ENCODE assay signal across 36 cellular contexts in genomic region chr12:115297445-115297844, GRCh38.
"Had no signal": no experiment of that assay in that cellular context is flagged by ENCODE, and none has a peak within 500 bp of the region (broad histone marks: within the 10 kb centered on the region; RNA-seq: fewer than 3 reads in every experiment).

No MANE protein-coding gene starts in this region.

- H2AFZ ChIP-seq: PC-9 had no signal

- H3K36me3 ChIP-seq: ascending aorta, cardiac muscle cell, WERI-Rb-1 had no signal

- H3K27me3 ChIP-seq: ascending aorta, cardiac muscle cell had no signal

- DNase-seq: activated CD4-positive, alpha-beta T cell treated with anti-CD3 and anti-CD28 coated beads, Interleukin-2, amount 10 ng/mL, durations not matched to agents 24 days and 14 days; activated CD4-positive, alpha-beta T cell treated with anti-CD3 and anti-CD28 coated beads, Interleukin-2, amount 50 U/mL, for 4 hours; activated CD8-positive, alpha-beta T cell treated with anti-CD3 and anti-CD28 coated beads for 36 hours; activated effector memory CD4-positive, alpha-beta T cell treated with anti-CD3 and anti-CD28 coated beads, Interleukin-2, amount 50 U/mL, for 16 hours; activated naive CD4-positive, alpha-beta T cell treated with Interleukin-2 at 50 U/mL for 16 hours; activated naive CD8-positive, alpha-beta T cell treated with anti-CD3 and anti-CD28 coated beads, Interleukin-2, amount 10 ng/mL, durations not matched to agents 7 days and 5 days; activated T-cell treated with anti-CD3 and anti-CD28 coated beads, Interleukin-2, amount 50 U/mL, for 1 hour; activated T-cell treated with anti-CD3 and anti-CD28 coated beads, Interleukin-2, amount 50 U/mL, for 72 hours; amygdala; MM.1S; MV-4-11; NCI-H1092; NCI-H1417; NCI-H146; NCI-H187; NCI-H2029 treated with DMSO at 0.1 percent for 48 hours; NCI-H2171 treated with DMSO at 0.1 percent for 48 hours; NCI-H2227 treated with DMSO at 0.1 percent for 48 hours; NCI-H446; NCI-H510A treated with DMSO at 0.1 percent for 48 hours; NK-92 treated with Interleukin-12 subunit alpha and Interleukin-12 subunit beta, amount 100 ng/mL, for 24 hours; PC-9; SW 1271; T-helper 1 cell; T-helper 2 cell; T-helper 9 cell; WERI-Rb-1 had no signal

- H3K27ac Mint-ChIP-seq: activated CD4-positive, alpha-beta T cell treated with anti-CD3 and anti-CD28 coated beads, Interleukin-2, amount 10 ng/mL, durations not matched to agents 24 days and 14 days; activated CD8-positive, alpha-beta T cell treated with anti-CD3 and anti-CD28 coated beads for 36 hours; activated naive CD4-positive, alpha-beta T cell treated with anti-CD3 and anti-CD28 coated beads, Interleukin-2, amount 50 U/mL, for 24 hours; activated naive CD8-positive, alpha-beta T cell treated with anti-CD3 and anti-CD28 coated beads, Interleukin-2, amount 10 ng/mL, durations not matched to agents 7 days and 5 days; activated T-cell treated with anti-CD3 and anti-CD28 coated beads, Interleukin-2, amount 50 U/mL, for 72 hours; activated T-helper 17 cell treated with anti-CD3 and anti-CD28 coated beads, Interleukin-2, amount 50 U/mL, for 72 hours had no signal

- H3K4me3 Mint-ChIP-seq: activated CD4-positive, alpha-beta T cell treated with anti-CD3 and anti-CD28 coated beads, Interleukin-2, amount 10 ng/mL, durations not matched to agents 24 days and 14 days; activated CD8-positive, alpha-beta T cell treated with anti-CD3 and anti-CD28 coated beads for 36 hours; activated naive CD4-positive, alpha-beta T cell treated with anti-CD3 and anti-CD28 coated beads, Interleukin-2, amount 50 U/mL, for 24 hours; activated naive CD8-positive, alpha-beta T cell treated with anti-CD3 and anti-CD28 coated beads, Interleukin-2, amount 10 ng/mL, durations not matched to agents 7 days and 5 days; activated T-cell treated with anti-CD3 and anti-CD28 coated beads, Interleukin-2, amount 50 U/mL, for 72 hours; activated T-helper 17 cell treated with anti-CD3 and anti-CD28 coated beads, Interleukin-2, amount 50 U/mL, for 72 hours; central memory CD8-positive, alpha-beta T cell had no signal

- H3K9me3 Mint-ChIP-seq: activated naive CD4-positive, alpha-beta T cell treated with anti-CD3 and anti-CD28 coated beads, Interleukin-2, amount 50 U/mL, for 24 hours had no signal

- H3K36me3 Mint-ChIP-seq: activated naive CD4-positive, alpha-beta T cell treated with anti-CD3 and anti-CD28 coated beads, Interleukin-2, amount 50 U/mL, for 24 hours; activated naive CD8-positive, alpha-beta T cell treated with anti-CD3 and anti-CD28 coated beads, Interleukin-2, amount 10 ng/mL, durations not matched to agents 7 days and 5 days had no signal

- H3K4me2 ChIP-seq: KMS-11, PC-9 had no signal

- H3K9me3 ChIP-seq: ascending aorta had no signal

- H3K4me3 ChIP-seq: ascending aorta, cardiac muscle cell, PC-9 had no signal

- H3K9ac ChIP-seq: KMS-11 had no signal

- ATAC-seq: activated CD8-positive, alpha-beta T cell treated with anti-CD3 and anti-CD28 coated beads for 36 hours; activated T-cell treated with anti-CD3 and anti-CD28 coated beads, Interleukin-2, amount 50 U/mL, for 72 hours; activated T-helper 17 cell treated with anti-CD3 and anti-CD28 coated beads, Interleukin-2, amount 50 U/mL, for 72 hours; Right ventricle myocardium inferior had no signal

- H3K4me1 Mint-ChIP-seq: activated CD4-positive, alpha-beta T cell treated with anti-CD3 and anti-CD28 coated beads, Interleukin-2, amount 10 ng/mL, durations not matched to agents 24 days and 14 days; activated naive CD4-positive, alpha-beta T cell treated with anti-CD3 and anti-CD28 coated beads, Interleukin-2, amount 50 U/mL, for 24 hours; activated naive CD8-positive, alpha-beta T cell treated with anti-CD3 and anti-CD28 coated beads, Interleukin-2, amount 10 ng/mL, durations not matched to agents 7 days and 5 days; activated T-helper 17 cell treated with anti-CD3 and anti-CD28 coated beads, Interleukin-2, amount 50 U/mL, for 72 hours; central memory CD8-positive, alpha-beta T cell had no signal

- FAIRE-seq: RCC 7860 had no signal

- H3K27me3 Mint-ChIP-seq: activated CD4-positive, alpha-beta T cell treated with anti-CD3 and anti-CD28 coated beads, Interleukin-2, amount 10 ng/mL, durations not matched to agents 24 days and 14 days; activated naive CD8-positive, alpha-beta T cell treated with anti-CD3 and anti-CD28 coated beads, Interleukin-2, amount 10 ng/mL, durations not matched to agents 7 days and 5 days; activated T-helper 17 cell treated with anti-CD3 and anti-CD28 coated beads, Interleukin-2, amount 50 U/mL, for 72 hours; central memory CD8-positive, alpha-beta T cell had no signal

- H3K27ac ChIP-seq: ascending aorta, cardiac muscle cell, KMS-11, PC-9, RWPE1, WERI-Rb-1 had no signal
